9 cellular contexts compared by ENCODE assay signal in the genomic region with DNA sequence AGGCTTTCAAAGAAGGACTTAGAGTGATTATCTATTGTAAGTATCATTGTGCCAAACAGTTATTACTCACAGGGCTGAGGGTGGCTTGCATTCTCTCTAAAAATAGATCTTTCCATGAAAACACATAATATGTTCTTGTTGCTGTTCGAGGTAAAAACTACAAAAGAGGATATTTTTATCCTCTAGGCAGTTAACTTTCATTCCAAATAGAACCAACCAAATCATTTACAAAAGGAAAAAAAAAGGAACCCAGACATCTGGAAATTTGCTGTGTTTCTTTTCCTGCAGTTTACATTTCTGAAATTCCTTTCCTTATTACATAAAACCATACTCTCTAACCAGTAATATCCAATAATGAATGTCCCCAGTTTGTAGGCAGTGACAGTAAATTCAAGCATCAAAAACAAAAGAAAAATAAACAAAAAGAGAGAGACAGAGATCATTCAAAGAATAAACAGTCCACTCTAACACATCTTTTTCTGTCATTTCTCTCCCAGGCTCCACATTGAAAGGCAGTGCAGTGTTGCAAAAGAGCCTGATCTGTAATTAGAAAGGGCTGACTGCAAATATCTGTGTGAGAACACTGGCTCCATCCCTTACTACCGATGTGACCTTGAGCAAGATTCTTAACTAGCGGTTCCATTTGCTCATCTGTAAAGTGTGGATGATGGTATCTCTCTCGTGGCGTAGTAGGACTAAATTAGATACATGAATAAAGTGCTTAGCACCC. TPM values are rescaled to one million over a fixed set of nuclear protein-coding genes. Genes with fewer than 3 reads are reported as not detected.
A peak's percentile ranks its signal among the peaks of the same experiment; 100 is the strongest.
DNase-seq lines count a peak whose midpoint lies in the region; ATAC-seq and TF ChIP-seq lines count a peak whose summit lies in the region.
"Had no signal": no experiment of that assay in that cellular context is flagged by ENCODE, and none has a peak within 500 bp of the region (broad histone marks: within the 10 kb centered on the region; RNA-seq: fewer than 3 reads in every experiment).

No MANE protein-coding gene starts in this region.

- no peaks in the 10 kb centered on the region for H3K9me3 Mint-ChIP-seq in activated naive CD8-positive, alpha-beta T cell treated with anti-CD3 and anti-CD28 coated beads for 36 hours
- H3K9me3 Mint-ChIP-seq: central memory CD8-positive, alpha-beta T cell had no signal

- DNase-seq in kidney tubule cell (ENCODE audit: low spot score): no peak
- DNase-seq in cortex of kidney (lab: John Stamatoyannopoulos, UW): no peak
- no peak for DNase-seq in GM20000 (ENCODE audit: low spot score)
- DNase-seq in activated naive CD8-positive, alpha-beta T cell treated with anti-CD3 and anti-CD28 coated beads for 36 hours: no peak

- H3K27ac Mint-ChIP-seq in activated naive CD8-positive, alpha-beta T cell treated with anti-CD3 and anti-CD28 coated beads for 36 hours: no peak overlapping the region

- H3K4me3 ChIP-seq in mesodermal cell (ENCODE audit: extremely low read depth, insufficient read depth, low read length, poor library complexity, severe bottlenecking): no peak overlapping the region

- H3K27ac ChIP-seq in angular gyrus (ENCODE audit: low read depth, low read length): peak overlapping the region; percentile 18
- peak overlapping the region; percentile 32 for H3K27ac ChIP-seq in mesodermal cell (ENCODE audit: low read depth, low read length, severe bottlenecking)

- peaks cover 5% of the 10 kb centered on the region for H3K4me1 Mint-ChIP-seq in activated naive CD8-positive, alpha-beta T cell treated with anti-CD3 and anti-CD28 coated beads for 36 hours

- H3K36me3 Mint-ChIP-seq in activated naive CD8-positive, alpha-beta T cell treated with anti-CD3 and anti-CD28 coated beads for 36 hours: no peaks in the 10 kb centered on the region

- peaks cover 5% of the 10 kb centered on the region for H3K4me1 ChIP-seq in mesodermal cell (ENCODE audit: control insufficient read depth, insufficient read depth, low read length, poor library complexity, severe bottlenecking)

- H3K4me3 Mint-ChIP-seq in activated naive CD8-positive, alpha-beta T cell treated with anti-CD3 and anti-CD28 coated beads for 36 hours: no peak overlapping the region
- H3K4me3 Mint-ChIP-seq: central memory CD8-positive, alpha-beta T cell had no signal

- no peaks in the 10 kb centered on the region for H3K36me3 ChIP-seq in mesodermal cell (ENCODE audit: control insufficient read depth, insufficient read depth, low read length)

- no peak for TF ChIP-seq CTCF in GM20000 (IDR thresholded peaks at IDR 0.05; ENCODE audit: extremely low read depth, missing control alignments)

- H3K9me3 ChIP-seq in mesodermal cell (ENCODE audit: control insufficient read depth, low read length): no peaks in the 10 kb centered on the region

- H3K27me3 Mint-ChIP-seq in activated naive CD8-positive, alpha-beta T cell treated with anti-CD3 and anti-CD28 coated beads for 36 hours: peaks cover under 1% of the 10 kb centered on the region

- 94 to 95% methylated on average over 4 of the region's 5 CpGs for WGBS in mesodermal cell (ENCODE audit: insufficient coverage in 2 of 2), 2 experiments

- peak; percentile 21 for ATAC-seq in GM18498 (IDR thresholded peaks at IDR 0.05; ENCODE audit: unreplicated experiment)
- peak; percentile 23 for ATAC-seq in HG02870 (IDR thresholded peaks at IDR 0.05; ENCODE audit: unreplicated experiment)

RNA-seq across cellular contexts. Expression of gene SLC44A3, which starts 27.1 kb away (rescaled TPM):
- 1.8 TPM for polyA plus RNA-seq in mesodermal cell (2013, experiment 1 of 2)
- polyA plus RNA-seq in mesodermal cell (2013, experiment 2 of 2): 1.8 TPM
- total RNA-seq in activated naive CD8-positive, alpha-beta T cell treated with anti-CD3 and anti-CD28 coated beads for 36 hours: not detected
